Comparison of ENCODE assay signal across 8 cellular contexts in the genomic region with DNA sequence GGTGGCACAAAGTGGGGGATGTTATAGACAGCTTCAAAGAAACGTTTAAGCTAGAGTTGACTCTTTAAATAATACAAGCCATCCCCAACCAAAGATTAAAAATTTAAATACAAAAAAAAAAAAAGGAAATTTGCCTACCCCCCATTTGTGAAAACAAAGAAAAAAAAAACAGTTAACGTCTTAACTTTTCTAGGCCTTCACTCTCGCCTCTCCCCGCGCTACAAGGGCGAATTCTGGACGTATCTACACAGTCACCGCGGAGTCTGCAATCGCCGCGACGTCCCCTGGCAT. TPM values are rescaled to one million over a fixed set of nuclear protein-coding genes. Genes with fewer than 3 reads are reported as not detected.
DNase-seq lines count a peak whose midpoint lies in the region; ATAC-seq and TF ChIP-seq lines count a peak whose summit lies in the region.

No MANE protein-coding gene starts in this region.

- CTCF ChIA-PET in Caco-2 (lab: Charles Lee): interaction anchor here (0.7 kb wide), 1 partner anchor 40 kb away, joined by 3 read pairs; no protein-coding TSS in a partner anchor

- no peak for TF ChIP-seq CTCF in Caco-2 (IDR thresholded peaks at IDR 0.05; ENCODE audit: insufficient read depth in 1 of 2, low read depth in 1 of 2, low read length in 1 of 2, severe bottlenecking in 1 of 2, unreplicated experiment in 1 of 2)
- no peak for TF ChIP-seq CTCF in fibroblast of pulmonary artery (IDR thresholded peaks at IDR 0.05; ENCODE audit: low read length, missing control alignments)
- TF ChIP-seq CTCF in ovary (IDR thresholded peaks at IDR 0.05): no peak

- H3K4me3 Mint-ChIP-seq in Caco-2 (ENCODE audit: unreplicated experiment): peak overlapping the region; percentile 80

- WGBS in ovary, 3 donors: 4 to 14% (median 10%) methylated on average over 13 of the region's 13 CpGs

- H3K27ac Mint-ChIP-seq in Caco-2 (ENCODE audit: unreplicated experiment): peak overlapping the region; percentile 91

- H3K9me3 Mint-ChIP-seq in Caco-2 (ENCODE audit: unreplicated experiment): no peaks in the 10 kb centered on the region

- no peak for TF ChIP-seq POLR2A in ovary (IDR thresholded peaks at IDR 0.05)

- no peak for DNase-seq in Caco-2
- DNase-seq in fibroblast of pulmonary artery (ENCODE audit: low read depth): no peak
- DNase-seq in ovary: no peak

- no peaks in the 10 kb centered on the region for H3K27me3 ChIP-seq in Caco-2 (replicated peaks; ENCODE audit: control insufficient read depth, insufficient read depth, low read length)
- no peaks in the 10 kb centered on the region for H3K27me3 ChIP-seq in ovary

- H3K4me1 Mint-ChIP-seq in Caco-2 (ENCODE audit: low read depth, unreplicated experiment): peaks cover 31% of the 10 kb centered on the region

- POLR2A ChIA-PET in Caco-2 (lab: Charles Lee): interaction anchor here (0.7 kb wide), 1 partner anchor 223 kb away, joined by 3 read pairs; no protein-coding TSS in a partner anchor

- ATAC-seq in SK-N-SH treated with all-trans-retinoic acid at 6 μM for 48 hours: peak; percentile 13
- no peak for ATAC-seq in HG03460 (IDR thresholded peaks at IDR 0.05; ENCODE audit: unreplicated experiment)
- ATAC-seq in GM19467 (IDR thresholded peaks at IDR 0.05; ENCODE audit: unreplicated experiment): no peak
- no peak for ATAC-seq in HG03025 (IDR thresholded peaks at IDR 0.05; ENCODE audit: low FRiP score, unreplicated experiment)
- ATAC-seq in activated CD4-positive, CD25-positive, alpha-beta regulatory T cell treated with anti-CD3 and anti-CD28 coated beads, Interleukin-2, amount 50 U/mL, for 24 hours: no peak

- BruUV-seq in Caco-2 (replicated peaks; lab: Mats Ljungman, UMichigan): TSS peak; percentile 79

- H3K36me3 Mint-ChIP-seq in Caco-2 (ENCODE audit: insufficient read depth, unreplicated experiment): peaks cover 55% of the 10 kb centered on the region

- no peak for TF ChIP-seq EP300 in ovary (IDR thresholded peaks at IDR 0.05)

- H3K4me3 ChIP-seq in Caco-2 (ENCODE audit: low read depth, low read length): peak overlapping the region; percentile 96
- peak overlapping the region; percentile 64 for H3K4me3 ChIP-seq in fibroblast of pulmonary artery (replicated peaks; ENCODE audit: low read depth, low read length)
- peak overlapping the region; percentile 97 for H3K4me3 ChIP-seq in ovary

- H3K9me3 ChIP-seq in Caco-2 (no peaks in the 10 kb centered on the region), ovary (no peaks in the 10 kb centered on the region)

- no peaks in the 10 kb centered on the region; the same call in 1 of the 2 replicates for H3K36me3 ChIP-seq in Caco-2 (ENCODE audit: control insufficient read depth, insufficient read depth, low read length)
- no peaks in the 10 kb centered on the region for H3K36me3 ChIP-seq in ovary

- intact Hi-C loops in Caco-2 (cut with micrococcal nuclease; ENCODE audit: unreplicated experiment): loop anchor here (1.0 to 5.0 kb wide), 6 partner anchors 40 to 450 kb away; a partner anchor contains a TSS
- intact Hi-C loops in ovary (cut with DNase I): loop anchor here in 1 of 4 donors (5.0 kb wide), 1 partner anchor 375 kb away; no protein-coding TSS in a partner anchor

- peak overlapping the region; percentile 42 to 89 for H3K27ac ChIP-seq in ovary

- H3K4me1 ChIP-seq in Caco-2 (peaks cover 35% of the 10 kb centered on the region), ovary (ENCODE audit: insufficient read depth) (peaks cover 6% of the 10 kb centered on the region)

- no peaks in the 10 kb centered on the region for H3K27me3 Mint-ChIP-seq in Caco-2 (ENCODE audit: insufficient read depth, unreplicated experiment)

TF ChIP-seq in SK-N-SH treated with all-trans-retinoic acid at 6 μM for 48 hours, 23 proteins besides CTCF, POLR2A, EP300 and RAD21:
- TF ChIP-seq PPARA (CRISPR knock-in tag; IDR thresholded peaks at IDR 0.05; ENCODE audit: borderline replicate concordance) (no peak), ZFP30 (CRISPR knock-in tag; IDR thresholded peaks at IDR 0.05) (no peak), TCF4 (CRISPR knock-in tag; IDR thresholded peaks at IDR 0.05; ENCODE audit: borderline replicate concordance) (no peak), ZNF565 (CRISPR knock-in tag; conservative IDR thresholded peaks at IDR 0.05; ENCODE audit: low read depth) (no peak), TOX (CRISPR knock-in tag; IDR thresholded peaks at IDR 0.05; ENCODE audit: borderline replicate concordance) (no peak), SNAI2 (CRISPR knock-in tag; IDR thresholded peaks at IDR 0.05) (no peak), ZC3H10 (CRISPR knock-in tag; IDR thresholded peaks at IDR 0.05) (no peak), BACH2 (CRISPR knock-in tag; IDR thresholded peaks at IDR 0.05; ENCODE audit: borderline replicate concordance) (no peak)
- TF ChIP-seq, protein P1, sequence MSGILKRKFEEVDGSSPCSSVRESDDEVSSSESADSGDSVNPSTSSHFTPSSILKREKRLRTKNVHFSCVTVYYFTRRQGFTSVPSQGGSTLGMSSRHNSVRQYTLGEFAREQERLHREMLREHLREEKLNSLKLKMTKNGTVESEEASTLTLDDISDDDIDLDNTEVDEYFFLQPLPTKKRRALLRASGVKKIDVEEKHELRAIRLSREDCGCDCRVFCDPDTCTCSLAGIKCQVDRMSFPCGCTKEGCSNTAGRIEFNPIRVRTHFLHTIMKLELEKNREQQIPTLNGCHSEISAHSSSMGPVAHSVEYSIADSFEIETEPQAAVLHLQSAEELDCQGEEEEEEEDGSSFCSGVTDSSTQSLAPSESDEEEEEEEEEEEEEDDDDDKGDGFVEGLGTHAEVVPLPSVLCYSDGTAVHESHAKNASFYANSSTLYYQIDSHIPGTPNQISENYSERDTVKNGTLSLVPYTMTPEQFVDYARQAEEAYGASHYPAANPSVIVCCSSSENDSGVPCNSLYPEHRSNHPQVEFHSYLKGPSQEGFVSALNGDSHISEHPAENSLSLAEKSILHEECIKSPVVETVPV (CRISPR knock-in tag; IDR thresholded peaks at IDR 0.05): no peak
- TF ChIP-seq, protein P2, sequence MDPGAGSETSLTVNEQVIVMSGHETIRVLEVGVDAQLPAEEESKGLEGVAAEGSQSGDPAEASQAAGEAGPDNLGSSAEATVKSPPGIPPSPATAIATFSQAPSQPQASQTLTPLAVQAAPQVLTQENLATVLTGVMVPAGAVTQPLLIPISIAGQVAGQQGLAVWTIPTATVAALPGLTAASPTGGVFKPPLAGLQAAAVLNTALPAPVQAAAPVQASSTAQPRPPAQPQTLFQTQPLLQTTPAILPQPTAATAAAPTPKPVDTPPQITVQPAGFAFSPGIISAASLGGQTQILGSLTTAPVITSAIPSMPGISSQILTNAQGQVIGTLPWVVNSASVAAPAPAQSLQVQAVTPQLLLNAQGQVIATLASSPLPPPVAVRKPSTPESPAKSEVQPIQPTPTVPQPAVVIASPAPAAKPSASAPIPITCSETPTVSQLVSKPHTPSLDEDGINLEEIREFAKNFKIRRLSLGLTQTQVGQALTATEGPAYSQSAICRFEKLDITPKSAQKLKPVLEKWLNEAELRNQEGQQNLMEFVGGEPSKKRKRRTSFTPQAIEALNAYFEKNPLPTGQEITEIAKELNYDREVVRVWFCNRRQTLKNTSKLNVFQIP (CRISPR knock-in tag; IDR thresholded peaks at IDR 0.05; ENCODE audit: borderline replicate concordance, low read depth): no peak
TF ChIP-seq in SK-N-SH treated with all-trans-retinoic acid at 6 μM for 48 hours: peak in this region for 0.

RNA-seq across cellular contexts. Expression of a gene that starts 0.5 kb away (rescaled TPM):
- 236 TPM in 2 replicates for total RNA-seq in Caco-2 (2022)
- total RNA-seq in ovary: 100 to 1,000 TPM; 129 to 185 (median 149) TPM
- polyA plus RNA-seq in ovary: 100 to 1,000 TPM; 102 to 124 TPM
